ENCODE assay signal across 25 cellular contexts in the genomic region with DNA sequence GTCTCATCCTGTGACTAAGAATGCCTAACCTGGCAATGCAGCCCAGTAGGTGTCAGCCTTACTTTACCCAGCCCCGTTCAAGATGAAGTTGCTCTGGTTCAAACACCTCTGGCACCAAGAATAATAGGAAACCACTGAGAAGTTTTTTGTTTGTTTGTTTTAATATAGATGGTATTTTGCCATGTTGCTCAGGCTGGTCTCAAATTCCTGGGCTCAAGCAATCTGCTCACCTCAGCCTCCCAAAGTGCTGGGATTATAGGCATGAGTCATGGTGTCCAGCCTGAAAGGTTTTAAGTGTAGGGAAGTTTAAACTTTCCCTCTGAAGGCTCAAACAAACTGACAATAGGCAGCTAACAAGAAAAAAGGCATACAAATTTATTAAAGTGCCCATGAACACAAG. TPM values are rescaled to one million over a fixed set of nuclear protein-coding genes. Genes with fewer than 3 reads are reported as not detected.
A peak's percentile ranks its signal among the peaks of the same experiment; 100 is the strongest.
DNase-seq lines count a peak whose midpoint lies in the region; ATAC-seq and TF ChIP-seq lines count a peak whose summit lies in the region.
"Had no signal": no experiment of that assay in that cellular context is flagged by ENCODE, and none has a peak within 500 bp of the region (broad histone marks: within the 10 kb centered on the region; RNA-seq: fewer than 3 reads in every experiment).

No MANE protein-coding gene starts in this region.

- H3F3A ChIP-seq in PC-3 (ENCODE audit: low read length, unreplicated experiment): no peaks in the 10 kb centered on the region

- H3K4me1 ChIP-seq in PC-3 (ENCODE audit: insufficient read depth, low read length) (no peaks in the 10 kb centered on the region), uterus (no peaks in the 10 kb centered on the region)

- peak; percentile 43 for ATAC-seq in PC-3
- ATAC-seq: CD8-positive, alpha-beta T cell had no signal

- H3K9ac ChIP-seq in PC-3 (ENCODE audit: low read length): no peak overlapping the region
- H3K9ac ChIP-seq: KMS-11 had no signal

- H4K20me1 ChIP-seq in PC-3 (ENCODE audit: low read length): no peaks in the 10 kb centered on the region

- no TSS peak for BruUV-seq in PC-3 (replicated peaks; lab: Mats Ljungman, UMichigan)

- H3K27me3 ChIP-seq in PC-3 (ENCODE audit: low read length) (no peaks in the 10 kb centered on the region), uterus (no peaks in the 10 kb centered on the region)
- H3K27me3 ChIP-seq: SJSA1 had no signal

- TF ChIP-seq CTCF in PC-3 (conservative IDR thresholded peaks at IDR 0.05; ENCODE audit: low read depth, low read length) (no peak), epithelial cell of esophagus (IDR thresholded peaks at IDR 0.05; ENCODE audit: insufficient read depth, low read depth, low read length, missing control alignments) (no peak), retinal pigment epithelial cell (conservative IDR thresholded peaks at IDR 0.05; ENCODE audit: low read depth, low read length) (peak; percentile 6), uterus (IDR thresholded peaks at IDR 0.05) (no peak)

- POLR2A ChIA-PET in PC-3 (lab: Charles Lee; ENCODE audit: unreplicated experiment): no interaction called here

- H3K9me3 ChIP-seq in PC-3 (ENCODE audit: low read length) (no peaks in the 10 kb centered on the region), uterus (no peaks in the 10 kb centered on the region)
- H3K9me3 ChIP-seq: Caco-2, SJSA1 had no signal

- CTCF ChIA-PET in PC-3 (lab: Charles Lee): no interaction called here

- intact Hi-C loops in PC-3 (cut with micrococcal nuclease): no loop called here
- intact Hi-C loops in uterus (cut with DNase I; ENCODE audit: low total_unique reads): no loop called here

- no peak overlapping the region for H2AFZ ChIP-seq in PC-3 (ENCODE audit: low read length)

- TF ChIP-seq POLR2A in uterus (IDR thresholded peaks at IDR 0.05): no peak

- H3K4me2 ChIP-seq in PC-3 (ENCODE audit: low read length): no peak overlapping the region
- H3K4me2 ChIP-seq: KMS-11 had no signal

- H3K9me2 ChIP-seq in PC-3 (replicated peaks; ENCODE audit: low read length): no peaks in the 10 kb centered on the region

- H3K27ac ChIP-seq in PC-3 (ENCODE audit: low read length): no peak overlapping the region
- no peak overlapping the region for H3K27ac ChIP-seq in uterus
- H3K27ac ChIP-seq: 22Rv1, C4-2B, KMS-11, SJSA1 had no signal

- DNase-seq in activated CD4-positive, alpha-beta T cell treated with anti-CD3 and anti-CD28 coated beads for 48 hours: peak; percentile 3
- DNase-seq in activated CD4-positive, alpha-beta T cell treated with anti-CD3 and anti-CD28 coated beads for 4 hours: no peak
- DNase-seq in PC-3 (peak; percentile 41), epithelial cell of esophagus (ENCODE audit: low read depth) (peak; percentile 26), retinal pigment epithelial cell (ENCODE audit: low read depth) (peak; percentile 27), NCI-H187 (lab: John Stamatoyannopoulos, UW) (no peak), uterus (no peak)
- no peak for DNase-seq in stimulated activated CD4-positive, alpha-beta T cell treated with anti-CD3 and anti-CD28 coated beads, Interleukin-15, amount 100 ng/mL, for 24 hours
- DNase-seq: Caco-2; CD8-positive, alpha-beta T cell; DMS 273 treated with DMSO at 0.1 percent for 48 hours; DMS79; H7; NCI-H1092 treated with DMSO at 0.1 percent for 48 hours; NCI-H1436; NCI-H187 treated with DMSO at 0.1 percent for 48 hours; NCI-H2171 treated with DMSO at 0.1 percent for 48 hours; NCI-H524; NCI-H774; Right ventricle myocardium superior; RPMI8226 had no signal

- no peaks in the 10 kb centered on the region for H3K79me2 ChIP-seq in PC-3 (ENCODE audit: low read length)

- H3K4me3 ChIP-seq in PC-3 (ENCODE audit: low read length) (no peak overlapping the region), epithelial cell of esophagus (ENCODE audit: low read length) (no peak overlapping the region), retinal pigment epithelial cell (ENCODE audit: low read length) (no peak overlapping the region), uterus (no peak overlapping the region)
- H3K4me3 ChIP-seq: SJSA1 had no signal

- no peaks in the 10 kb centered on the region for H3K36me3 ChIP-seq in PC-3 (ENCODE audit: low read depth, low read length)
- H3K36me3 ChIP-seq in uterus: no peaks in the 10 kb centered on the region
- H3K36me3 ChIP-seq: SJSA1 had no signal

RNA-seq across cellular contexts. Expression of a gene that starts 51.2 kb away (rescaled TPM):
- total RNA-seq in PC-3 (2014; rRNA removed) (17.7 and 18.9 TPM in 2 replicates), uterus (10 to 100 TPM; 13.8 to 37.7 (median 25.3) TPM)

Comparison
In these comparisons a context has a peak if more than half of its experiments do, and no peak if none do; other contexts are left out.
1. DNase-seq: peak in activated CD4-positive, alpha-beta T cell treated with anti-CD3 and anti-CD28 coated beads for 48 hours (single experiment), PC-3 (single experiment), epithelial cell of esophagus (single experiment) and retinal pigment epithelial cell (single experiment); none in activated CD4-positive, alpha-beta T cell treated with anti-CD3 and anti-CD28 coated beads for 4 hours (0 of 2), NCI-H187 (0 of 2), stimulated activated CD4-positive, alpha-beta T cell treated with anti-CD3 and anti-CD28 coated beads, Interleukin-15, amount 100 ng/mL, for 24 hours (single experiment) and uterus (0 of 2).